ENCODE assay signal across 23 cellular contexts in genomic region chr12:107375231-107375630, GRCh38.
DNase-seq lines count a peak whose midpoint lies in the region; ATAC-seq and TF ChIP-seq lines count a peak whose summit lies in the region.
"Had no signal": no experiment of that assay in that cellular context is flagged by ENCODE, and none has a peak within 500 bp of the region (broad histone marks: within the 10 kb centered on the region; RNA-seq: fewer than 3 reads in every experiment).

No MANE protein-coding gene starts in this region.

- H3K36me3 Mint-ChIP-seq in activated CD8-positive, alpha-beta T cell treated with anti-CD3 and anti-CD28 coated beads, Interleukin-2, amount 10 ng/mL, durations not matched to agents 7 days and 5 days (ENCODE audit: low read depth): no peaks in the 10 kb centered on the region
- no peaks in the 10 kb centered on the region for H3K36me3 Mint-ChIP-seq in activated CD8-positive, alpha-beta T cell treated with anti-CD3 and anti-CD28 coated beads for 36 hours (ENCODE audit: low read depth)
- peaks cover 0 to 1% (median 0%) of the 10 kb centered on the region in 3 donors for H3K36me3 Mint-ChIP-seq in CD8-positive, alpha-beta memory T cell
- peaks cover 4% of the 10 kb centered on the region for H3K36me3 Mint-ChIP-seq in central memory CD8-positive, alpha-beta T cell (ENCODE audit: insufficient read depth)

- H3K27me3 Mint-ChIP-seq in activated CD8-positive, alpha-beta T cell treated with anti-CD3 and anti-CD28 coated beads, Interleukin-2, amount 10 ng/mL, durations not matched to agents 7 days and 5 days (ENCODE audit: low read depth): no peaks in the 10 kb centered on the region
- H3K27me3 Mint-ChIP-seq in activated CD8-positive, alpha-beta T cell treated with anti-CD3 and anti-CD28 coated beads for 36 hours: no peaks in the 10 kb centered on the region
- H3K27me3 Mint-ChIP-seq in CD8-positive, alpha-beta memory T cell: peaks cover 0 to 1% of the 10 kb centered on the region in 2 donors
- H3K27me3 Mint-ChIP-seq in central memory CD8-positive, alpha-beta T cell: no peaks in the 10 kb centered on the region

- CTCF ChIA-PET in activated CD8-positive, alpha-beta T cell treated with anti-CD3 and anti-CD28 coated beads, Interleukin-2, amount 10 ng/mL, durations not matched to agents 7 days and 5 days (lab: Charles Lee): interaction anchor here (1.1 to 4.4 kb wide), 4 partner anchors 11 to 53 kb away, joined by 3 to 55 read pairs (median 28); no protein-coding TSS in a partner anchor
- CTCF ChIA-PET in activated CD8-positive, alpha-beta T cell treated with anti-CD3 and anti-CD28 coated beads for 36 hours (lab: Charles Lee): interaction anchor here (1.2 to 3.5 kb wide), 3 partner anchors 27 to 59 kb away, joined by 3 to 16 read pairs (median 6); no protein-coding TSS in a partner anchor
- CTCF ChIA-PET in CD8-positive, alpha-beta memory T cell (lab: Charles Lee): no interaction called here

- no peaks in the 10 kb centered on the region for H3K9me3 ChIP-seq in BLaER1 treated with 17β-estradiol and CSF1 and Interleukin-3, amounts not matched to agents 10 nM and 100 nM (replicated peaks in 1 of 11)
- no peaks in the 10 kb centered on the region for H3K9me3 ChIP-seq in CD8-positive, alpha-beta memory T cell (ENCODE audit: low read length)

- DNase-seq in activated CD8-positive, alpha-beta T cell treated with anti-CD3 and anti-CD28 coated beads, Interleukin-2, amount 10 ng/mL, durations not matched to agents 7 days and 5 days: no peak
- no peak for DNase-seq in activated CD8-positive, alpha-beta T cell treated with anti-CD3 and anti-CD28 coated beads for 36 hours
- DNase-seq in CD8-positive, alpha-beta memory T cell: no peak
- DNase-seq in central memory CD8-positive, alpha-beta T cell (ENCODE audit: low spot score in 2 of 2): no peak
- DNase-seq in NCI-H748 (lab: John Stamatoyannopoulos, UW; ENCODE audit: unreplicated experiment) (no peak), NCI-H510A treated with DMSO at 0.1 percent for 48 hours (lab: John Stamatoyannopoulos, UW) (no peak), midbrain (lab: John Stamatoyannopoulos, UW) (no peak)
- DNase-seq: 8988T, DMS53, GM23248, H7, Karpas-422, NCI-H1092, NCI-H1436, NCI-H187, NCI-H2081 treated with DMSO at 0.1 percent for 48 hours, NCI-H2171, NCI-H345, NCI-H524, NCI-H774, SIG-M5 had no signal

- intact Hi-C loops in activated CD8-positive, alpha-beta T cell treated with anti-CD3 and anti-CD28 coated beads for 36 hours (cut with micrococcal nuclease): no loop called here

- no peak overlapping the region for H3K4me3 ChIP-seq in BLaER1 treated with 17β-estradiol and CSF1 and Interleukin-3, amounts not matched to agents 10 nM and 100 nM
- no peak overlapping the region for H3K4me3 ChIP-seq in CD8-positive, alpha-beta memory T cell (ENCODE audit: low read length)
- H3K4me3 ChIP-seq: GM23248, SK-N-MC had no signal

- peaks cover 0 to 5% (median 0%) of the 10 kb centered on the region in 11 experiments; a peak in 2 of 22 replicates for H4K20me1 ChIP-seq in BLaER1 treated with 17β-estradiol and CSF1 and Interleukin-3, amounts not matched to agents 10 nM and 100 nM

- no peak overlapping the region for H3K9ac ChIP-seq in BLaER1 treated with 17β-estradiol and CSF1 and Interleukin-3, amounts not matched to agents 10 nM and 100 nM
- H3K9ac ChIP-seq: GM23248 had no signal

- no peak for TF ChIP-seq CTCF in activated CD8-positive, alpha-beta T cell treated with anti-CD3 and anti-CD28 coated beads for 36 hours (IDR thresholded peaks at IDR 0.05)

- H3K27me3 ChIP-seq in BLaER1 treated with 17β-estradiol and CSF1 and Interleukin-3, amounts not matched to agents 10 nM and 100 nM: no peaks in the 10 kb centered on the region
- H3K27me3 ChIP-seq in CD8-positive, alpha-beta memory T cell (ENCODE audit: insufficient read depth, low read length, poor library complexity, severe bottlenecking): no peaks in the 10 kb centered on the region

- H3K36me3 ChIP-seq in BLaER1 treated with 17β-estradiol and CSF1 and Interleukin-3, amounts not matched to agents 10 nM and 100 nM: no peaks in the 10 kb centered on the region
- no peaks in the 10 kb centered on the region for H3K36me3 ChIP-seq in CD8-positive, alpha-beta memory T cell (ENCODE audit: insufficient read depth, low read length)

- no peaks in the 10 kb centered on the region for H3K9me3 Mint-ChIP-seq in activated CD8-positive, alpha-beta T cell treated with anti-CD3 and anti-CD28 coated beads, Interleukin-2, amount 10 ng/mL, durations not matched to agents 7 days and 5 days (ENCODE audit: insufficient read depth)
- H3K9me3 Mint-ChIP-seq in activated CD8-positive, alpha-beta T cell treated with anti-CD3 and anti-CD28 coated beads for 36 hours: no peaks in the 10 kb centered on the region
- H3K9me3 Mint-ChIP-seq in CD8-positive, alpha-beta memory T cell: no peaks in the 10 kb centered on the region
- H3K9me3 Mint-ChIP-seq in central memory CD8-positive, alpha-beta T cell: no peaks in the 10 kb centered on the region

- peaks cover 35 to 75% (median 51%) of the 10 kb centered on the region in 10 experiments for H3K4me1 ChIP-seq in BLaER1 treated with 17β-estradiol and CSF1 and Interleukin-3, amounts not matched to agents 10 nM and 100 nM
- H3K4me1 ChIP-seq in CD8-positive, alpha-beta memory T cell (ENCODE audit: insufficient read depth, low read length): peaks cover 48% of the 10 kb centered on the region

- peak overlapping the region; percentile 95 for H3K27ac Mint-ChIP-seq in activated CD8-positive, alpha-beta T cell treated with anti-CD3 and anti-CD28 coated beads, Interleukin-2, amount 10 ng/mL, durations not matched to agents 7 days and 5 days
- no peak overlapping the region for H3K27ac Mint-ChIP-seq in activated CD8-positive, alpha-beta T cell treated with anti-CD3 and anti-CD28 coated beads for 36 hours
- peak overlapping the region in 6 of 8 donors; percentile 90 to 97 (median 94) for H3K27ac Mint-ChIP-seq in CD8-positive, alpha-beta memory T cell
- peak overlapping the region; percentile 56 for H3K27ac Mint-ChIP-seq in central memory CD8-positive, alpha-beta T cell (ENCODE audit: low read depth)

- H3K4me1 Mint-ChIP-seq in activated CD8-positive, alpha-beta T cell treated with anti-CD3 and anti-CD28 coated beads, Interleukin-2, amount 10 ng/mL, durations not matched to agents 7 days and 5 days (ENCODE audit: low read depth): peaks cover 66% of the 10 kb centered on the region
- H3K4me1 Mint-ChIP-seq in activated CD8-positive, alpha-beta T cell treated with anti-CD3 and anti-CD28 coated beads for 36 hours (ENCODE audit: low read depth): peaks cover 56% of the 10 kb centered on the region
- H3K4me1 Mint-ChIP-seq in CD8-positive, alpha-beta memory T cell: peaks cover 52 to 60% (median 55%) of the 10 kb centered on the region in 3 donors
- H3K4me1 Mint-ChIP-seq in central memory CD8-positive, alpha-beta T cell: peaks cover 34% of the 10 kb centered on the region

- H3K27ac ChIP-seq in BLaER1 treated with 17β-estradiol and CSF1 and Interleukin-3, amounts not matched to agents 10 nM and 100 nM: peak overlapping the region in 5 of 11 experiments; percentile 77 to 91 (median 90); a peak in 6 of 22 replicates
- no peak overlapping the region for H3K27ac ChIP-seq in CD8-positive, alpha-beta memory T cell (ENCODE audit: low read depth, low read length)
- H3K27ac ChIP-seq: GM23248, SK-N-MC had no signal

- no peak overlapping the region for H3K4me3 Mint-ChIP-seq in activated CD8-positive, alpha-beta T cell treated with anti-CD3 and anti-CD28 coated beads, Interleukin-2, amount 10 ng/mL, durations not matched to agents 7 days and 5 days
- no peak overlapping the region for H3K4me3 Mint-ChIP-seq in activated CD8-positive, alpha-beta T cell treated with anti-CD3 and anti-CD28 coated beads for 36 hours
- H3K4me3 Mint-ChIP-seq in CD8-positive, alpha-beta memory T cell: no peak overlapping the region
- no peak overlapping the region for H3K4me3 Mint-ChIP-seq in central memory CD8-positive, alpha-beta T cell

- peak overlapping the region in 9 of 11 experiments; percentile 82 to 96 (median 89); a peak in 14 of 22 replicates for H3K4me2 ChIP-seq in BLaER1 treated with 17β-estradiol and CSF1 and Interleukin-3, amounts not matched to agents 10 nM and 100 nM

- ATAC-seq in activated CD8-positive, alpha-beta T cell treated with anti-CD3 and anti-CD28 coated beads, Interleukin-2, amount 10 ng/mL, durations not matched to agents 7 days and 5 days: no peak
- no peak for ATAC-seq in activated CD8-positive, alpha-beta T cell treated with anti-CD3 and anti-CD28 coated beads for 36 hours
- ATAC-seq in central memory CD8-positive, alpha-beta T cell (replicated peaks; ENCODE audit: extremely low read depth, poor library complexity, severe bottlenecking): no peak

- POLR2A ChIA-PET in activated CD8-positive, alpha-beta T cell treated with anti-CD3 and anti-CD28 coated beads, Interleukin-2, amount 10 ng/mL, durations not matched to agents 7 days and 5 days (lab: Charles Lee): interaction anchor here (7.1 kb wide), 1 partner anchor 54 kb away, joined by 145 read pairs; a partner anchor contains a TSS
- POLR2A ChIA-PET in activated CD8-positive, alpha-beta T cell treated with anti-CD3 and anti-CD28 coated beads for 36 hours (lab: Charles Lee): interaction anchor here (4.2 kb wide), 1 partner anchor 55 kb away, joined by 44 read pairs; a partner anchor contains a TSS
- POLR2A ChIA-PET in CD8-positive, alpha-beta memory T cell (lab: Charles Lee): no interaction called here
